ENCODE assay signal across 9 cellular contexts in the genomic region with DNA sequence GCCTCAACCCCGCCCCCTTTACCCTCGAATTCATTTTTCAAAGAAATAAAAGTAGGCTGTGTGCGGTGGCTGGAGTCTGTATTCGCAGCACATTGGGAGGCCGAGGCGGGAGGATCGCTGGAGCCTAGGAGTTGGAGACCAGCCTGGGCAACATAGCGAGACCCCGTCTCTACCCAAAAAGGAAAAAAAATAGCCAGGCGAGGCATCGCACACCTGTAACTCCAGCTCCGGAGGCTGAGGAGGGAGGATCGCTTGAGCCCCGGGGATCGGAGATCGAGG. TPM values are rescaled to one million over a fixed set of nuclear protein-coding genes. Genes with fewer than 3 reads are reported as not detected.
DNase-seq lines count a peak whose midpoint lies in the region; ATAC-seq and TF ChIP-seq lines count a peak whose summit lies in the region.
"Had no signal": no experiment of that assay in that cellular context is flagged by ENCODE, and none has a peak within 500 bp of the region (broad histone marks: within the 10 kb centered on the region; RNA-seq: fewer than 3 reads in every experiment).

No MANE protein-coding gene starts in this region.

- H3K9me3 ChIP-seq in muscle layer of colon (ENCODE audit: low read length): no peaks in the 10 kb centered on the region

- H3K4me1 ChIP-seq in muscle layer of colon (ENCODE audit: insufficient read depth, low read length): no peaks in the 10 kb centered on the region

- peak overlapping the region; percentile 16 for H3K9ac ChIP-seq in muscle layer of colon (ENCODE audit: low read length)

- H3K27me3 ChIP-seq in muscle layer of colon (ENCODE audit: control insufficient read depth in 1 of 2, insufficient read depth in 2 of 2, low read length in 2 of 2): no peaks in the 10 kb centered on the region

- H3K4me3 ChIP-seq in coronary artery: peak overlapping the region; percentile 76
- H3K4me3 ChIP-seq in muscle layer of colon (ENCODE audit: low read depth in 1 of 2, low read length in 2 of 2): peak overlapping the region; percentile 47 to 63

- DNase-seq in stimulated activated CD4-positive, alpha-beta T cell treated with anti-CD3 and anti-CD28 coated beads, Interleukin-4, amount 100 ng/mL, for 1 hour: peak; percentile 7
- no peak for DNase-seq in stimulated activated CD4-positive, alpha-beta T cell treated with anti-CD3 and anti-CD28 coated beads, Interleukin-2, amount 100 ng/mL, for 48 hours
- no peak for DNase-seq in coronary artery (ENCODE audit: low spot score)
- no peak for DNase-seq in midbrain (lab: John Stamatoyannopoulos, UW)
- no peak for DNase-seq in occipital lobe (lab: John Stamatoyannopoulos, UW)

- H3K27ac ChIP-seq in coronary artery (peak overlapping the region; percentile 37 to 66), muscle layer of colon (ENCODE audit: low read depth, low read length) (peak overlapping the region; percentile 81)

- TF ChIP-seq CTCF in coronary artery (IDR thresholded peaks at IDR 0.05): no peak

- no peak for ATAC-seq in HG02884 (IDR thresholded peaks at IDR 0.05; ENCODE audit: unreplicated experiment)
- ATAC-seq in HG03571 (IDR thresholded peaks at IDR 0.05; ENCODE audit: unreplicated experiment): no peak

- H3K36me3 ChIP-seq in muscle layer of colon (ENCODE audit: insufficient read depth, low read length): no peaks in the 10 kb centered on the region

RNA-seq across cellular contexts. Expression of a gene that starts 0.7 kb away (rescaled TPM):
- total RNA-seq in occipital lobe: 24.0 TPM

RNA-seq across cellular contexts. Expression of a gene that starts 24.9 kb away (rescaled TPM):
- total RNA-seq in occipital lobe: 15.4 TPM

RNA-seq across cellular contexts. Expression of a gene that starts 53.8 kb away (rescaled TPM):
- total RNA-seq in occipital lobe: 0.31 TPM
- total RNA-seq: myocyte had no signal
